In the genomic region with DNA sequence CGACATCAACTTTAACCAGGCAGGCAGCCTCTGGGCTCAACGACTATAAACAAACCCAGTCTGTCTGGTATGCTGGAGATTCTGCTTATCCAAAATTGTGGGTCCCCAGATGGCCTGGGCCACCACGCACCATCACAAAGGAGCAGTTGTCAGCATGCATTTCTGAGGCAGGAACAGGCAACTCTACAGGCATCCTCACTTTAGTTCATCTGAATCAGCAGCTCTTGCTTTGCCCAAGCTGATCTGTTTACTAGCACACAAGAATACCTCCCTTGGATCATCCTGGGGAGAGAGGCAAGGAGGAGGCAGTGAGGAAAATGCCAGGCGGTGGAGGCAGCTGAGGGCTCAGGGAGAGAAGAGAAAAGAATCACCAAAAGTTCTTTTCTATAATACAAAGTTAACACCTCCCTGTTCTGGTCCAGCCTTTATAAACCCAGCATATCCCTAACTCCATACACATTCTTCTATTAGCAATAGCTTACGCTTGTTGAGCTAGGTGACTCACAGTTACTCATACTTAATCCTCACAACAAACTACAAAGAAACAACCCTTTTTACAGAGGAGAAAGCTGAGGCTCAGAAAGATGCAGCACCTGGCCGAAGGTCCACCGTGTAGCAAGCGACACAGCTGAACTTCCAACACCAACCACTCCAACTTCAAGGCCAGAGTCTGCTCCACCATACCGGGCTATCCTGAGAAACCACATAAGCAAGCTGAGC, we compare ENCODE assay signal across 3 cellular contexts.
TF ChIP-seq lines count a peak whose summit lies in the region.

No MANE protein-coding gene starts in this region.

TF ChIP-seq in A549, 52 proteins besides CTCF, POLR2A, EP300 and RAD21:
- TF ChIP-seq HOXA7 (CRISPR knock-in tag; IDR thresholded peaks at IDR 0.05), result no peak
- no peak for TF ChIP-seq FOSL2 (IDR thresholded peaks at IDR 0.05)
- TF ChIP-seq FOSL2 (CRISPR knock-in tag; IDR thresholded peaks at IDR 0.05), result peak; percentile 47; the same call in 1 of the 2 replicates

TF ChIP-seq in HCT116, 20 proteins besides CTCF, POLR2A, EP300 and RAD21:
- no peak for TF ChIP-seq ZFX (IDR thresholded peaks at IDR 0.05)
- peak; percentile 54 for TF ChIP-seq SRF (IDR thresholded peaks at IDR 0.05; ENCODE audit: low read depth)
- no peak for TF ChIP-seq CEBPB (IDR thresholded peaks at IDR 0.05; ENCODE audit: low read depth)
- TF ChIP-seq ELF1 (IDR thresholded peaks at IDR 0.05; ENCODE audit: borderline replicate concordance, low read depth), result no peak
- TF ChIP-seq POLR2AphosphoS5 (IDR thresholded peaks at IDR 0.05; ENCODE audit: low read depth, low read length), result no peak
- TF ChIP-seq, protein P1, sequence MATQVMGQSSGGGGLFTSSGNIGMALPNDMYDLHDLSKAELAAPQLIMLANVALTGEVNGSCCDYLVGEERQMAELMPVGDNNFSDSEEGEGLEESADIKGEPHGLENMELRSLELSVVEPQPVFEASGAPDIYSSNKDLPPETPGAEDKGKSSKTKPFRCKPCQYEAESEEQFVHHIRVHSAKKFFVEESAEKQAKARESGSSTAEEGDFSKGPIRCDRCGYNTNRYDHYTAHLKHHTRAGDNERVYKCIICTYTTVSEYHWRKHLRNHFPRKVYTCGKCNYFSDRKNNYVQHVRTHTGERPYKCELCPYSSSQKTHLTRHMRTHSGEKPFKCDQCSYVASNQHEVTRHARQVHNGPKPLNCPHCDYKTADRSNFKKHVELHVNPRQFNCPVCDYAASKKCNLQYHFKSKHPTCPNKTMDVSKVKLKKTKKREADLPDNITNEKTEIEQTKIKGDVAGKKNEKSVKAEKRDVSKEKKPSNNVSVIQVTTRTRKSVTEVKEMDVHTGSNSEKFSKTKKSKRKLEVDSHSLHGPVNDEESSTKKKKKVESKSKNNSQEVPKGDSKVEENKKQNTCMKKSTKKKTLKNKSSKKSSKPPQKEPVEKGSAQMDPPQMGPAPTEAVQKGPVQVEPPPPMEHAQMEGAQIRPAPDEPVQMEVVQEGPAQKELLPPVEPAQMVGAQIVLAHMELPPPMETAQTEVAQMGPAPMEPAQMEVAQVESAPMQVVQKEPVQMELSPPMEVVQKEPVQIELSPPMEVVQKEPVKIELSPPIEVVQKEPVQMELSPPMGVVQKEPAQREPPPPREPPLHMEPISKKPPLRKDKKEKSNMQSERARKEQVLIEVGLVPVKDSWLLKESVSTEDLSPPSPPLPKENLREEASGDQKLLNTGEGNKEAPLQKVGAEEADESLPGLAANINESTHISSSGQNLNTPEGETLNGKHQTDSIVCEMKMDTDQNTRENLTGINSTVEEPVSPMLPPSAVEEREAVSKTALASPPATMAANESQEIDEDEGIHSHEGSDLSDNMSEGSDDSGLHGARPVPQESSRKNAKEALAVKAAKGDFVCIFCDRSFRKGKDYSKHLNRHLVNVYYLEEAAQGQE (IDR thresholded peaks at IDR 0.05; ENCODE audit: low read depth), result no peak
- peak; percentile 53 for TF ChIP-seq JUND (IDR thresholded peaks at IDR 0.05)
- TF ChIP-seq EZH2phosphoT487 (IDR thresholded peaks at IDR 0.05; ENCODE audit: borderline replicate concordance), result no peak
- TF ChIP-seq SIN3A (IDR thresholded peaks at IDR 0.05; ENCODE audit: low read depth), result no peak
- no peak for TF ChIP-seq TCF7L2 (IDR thresholded peaks at IDR 0.05; ENCODE audit: borderline replicate concordance, extremely low read depth, insufficient read depth, insufficient read length)
- peak; percentile 39; the same call in 1 of the 2 replicates for TF ChIP-seq CBX3 (IDR thresholded peaks at IDR 0.05; ENCODE audit: low read depth)
- TF ChIP-seq YY1 (IDR thresholded peaks at IDR 0.05; ENCODE audit: extremely low read depth, insufficient replicate concordance, low read depth, low read length), result no peak
- TF ChIP-seq, protein P2, sequence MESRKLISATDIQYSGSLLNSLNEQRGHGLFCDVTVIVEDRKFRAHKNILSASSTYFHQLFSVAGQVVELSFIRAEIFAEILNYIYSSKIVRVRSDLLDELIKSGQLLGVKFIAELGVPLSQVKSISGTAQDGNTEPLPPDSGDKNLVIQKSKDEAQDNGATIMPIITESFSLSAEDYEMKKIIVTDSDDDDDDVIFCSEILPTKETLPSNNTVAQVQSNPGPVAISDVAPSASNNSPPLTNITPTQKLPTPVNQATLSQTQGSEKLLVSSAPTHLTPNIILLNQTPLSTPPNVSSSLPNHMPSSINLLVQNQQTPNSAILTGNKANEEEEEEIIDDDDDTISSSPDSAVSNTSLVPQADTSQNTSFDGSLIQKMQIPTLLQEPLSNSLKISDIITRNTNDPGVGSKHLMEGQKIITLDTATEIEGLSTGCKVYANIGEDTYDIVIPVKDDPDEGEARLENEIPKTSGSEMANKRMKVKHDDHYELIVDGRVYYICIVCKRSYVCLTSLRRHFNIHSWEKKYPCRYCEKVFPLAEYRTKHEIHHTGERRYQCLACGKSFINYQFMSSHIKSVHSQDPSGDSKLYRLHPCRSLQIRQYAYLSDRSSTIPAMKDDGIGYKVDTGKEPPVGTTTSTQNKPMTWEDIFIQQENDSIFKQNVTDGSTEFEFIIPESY (IDR thresholded peaks at IDR 0.05; ENCODE audit: extremely low read depth, insufficient replicate concordance, low read length), result no peak
- TF ChIP-seq ZNF274 (IDR thresholded peaks at IDR 0.05; ENCODE audit: low read depth, low read length), result no peak
- TF ChIP-seq, protein P3, sequence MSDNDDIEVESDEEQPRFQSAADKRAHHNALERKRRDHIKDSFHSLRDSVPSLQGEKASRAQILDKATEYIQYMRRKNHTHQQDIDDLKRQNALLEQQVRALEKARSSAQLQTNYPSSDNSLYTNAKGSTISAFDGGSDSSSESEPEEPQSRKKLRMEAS (IDR thresholded peaks at IDR 0.05), result peak; percentile 26; the same call in 1 of the 2 replicates
- TF ChIP-seq SP1 (IDR thresholded peaks at IDR 0.05; ENCODE audit: low read depth), result 0 out of 2 replicates have a peak, but pooled peaks have one; percentile 11
- TF ChIP-seq FOSL1 (IDR thresholded peaks at IDR 0.05; ENCODE audit: low read depth), result peak; percentile 80
- TF ChIP-seq EGR1 (IDR thresholded peaks at IDR 0.05; ENCODE audit: low read depth), result no peak
- TF ChIP-seq EZH2 (IDR thresholded peaks at IDR 0.05), result no peak
- TF ChIP-seq, protein P4, sequence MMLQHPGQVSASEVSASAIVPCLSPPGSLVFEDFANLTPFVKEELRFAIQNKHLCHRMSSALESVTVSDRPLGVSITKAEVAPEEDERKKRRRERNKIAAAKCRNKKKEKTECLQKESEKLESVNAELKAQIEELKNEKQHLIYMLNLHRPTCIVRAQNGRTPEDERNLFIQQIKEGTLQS (IDR thresholded peaks at IDR 0.05), result no peak

TF ChIP-seq in GM12891, 5 proteins besides CTCF, POLR2A, EP300 and RAD21:
- TF ChIP-seq POU2F2 (IDR thresholded peaks at IDR 0.05; ENCODE audit: low read depth, low read length) (no peak), TAF1 (IDR thresholded peaks at IDR 0.05; ENCODE audit: low read depth, low read length) (no peak)
